Comparison of ENCODE assay signal across 1 cellular context in genomic region chr10:124671486-124672075, GRCh38.
TF ChIP-seq lines count a peak whose summit lies in the region.

No MANE protein-coding gene starts in this region.

TF ChIP-seq in K562, 482 proteins besides CTCF, POLR2A, EP300 and RAD21 (continued from another document and continues in another):
- no peak for TF ChIP-seq GTF2F1 (IDR thresholded peaks at IDR 0.05; ENCODE audit: low read depth, low read length)
- TF ChIP-seq NR3C1 (CRISPR knock-in tag; IDR thresholded peaks at IDR 0.05): no peak
- no peak for TF ChIP-seq PHF8 (IDR thresholded peaks at IDR 0.05; ENCODE audit: borderline replicate concordance, low read length)
- no peak for TF ChIP-seq SAFB (IDR thresholded peaks at IDR 0.05; ENCODE audit: borderline replicate concordance, low read depth, low read length)
- TF ChIP-seq FOXK2 (conservative IDR thresholded peaks at IDR 0.05 in 1 of 2, IDR thresholded peaks at IDR 0.05 in 1 of 2; ENCODE audit: low read depth in 2 of 2): 0 out of 4 replicates have a peak, but pooled peaks of 1 of the 2 experiments have one; percentile 27
- TF ChIP-seq ZNF561 (CRISPR knock-in tag; conservative IDR thresholded peaks at IDR 0.05): no peak
- TF ChIP-seq SMAD2 (IDR thresholded peaks at IDR 0.05; ENCODE audit: low read depth, low read length): no peak
- TF ChIP-seq E2F3 (CRISPR knock-in tag; IDR thresholded peaks at IDR 0.05): no peak
- no peak for TF ChIP-seq ESRRB (CRISPR knock-in tag; IDR thresholded peaks at IDR 0.05; ENCODE audit: borderline replicate concordance)
- no peak for TF ChIP-seq HES1 (IDR thresholded peaks at IDR 0.05; ENCODE audit: low read depth)
- no peak for TF ChIP-seq SMAD1 (IDR thresholded peaks at IDR 0.05; ENCODE audit: low read depth, low read length, partially characterized antibody)
- no peak for TF ChIP-seq PYGO2 (tag; IDR thresholded peaks at IDR 0.05)
- TF ChIP-seq CHD2 (IDR thresholded peaks at IDR 0.05; ENCODE audit: low read depth, low read length): no peak
- TF ChIP-seq SMC3 (conservative IDR thresholded peaks at IDR 0.05; ENCODE audit: insufficient read depth, low read depth, low read length): 0 out of 2 replicates have a peak, but pooled peaks have one; percentile 27
- no peak for TF ChIP-seq ZNF696 (CRISPR knock-in tag; conservative IDR thresholded peaks at IDR 0.05)
- TF ChIP-seq POLR3A (IDR thresholded peaks at IDR 0.05; ENCODE audit: borderline replicate concordance, extremely low read depth, insufficient read depth, insufficient read length): no peak
- no peak for TF ChIP-seq NKRF (IDR thresholded peaks at IDR 0.05; ENCODE audit: borderline replicate concordance)
- no peak for TF ChIP-seq ZNF512 (tag; IDR thresholded peaks at IDR 0.05)
- no peak for TF ChIP-seq RNF219 (CRISPR knock-in tag; IDR thresholded peaks at IDR 0.05)
- no peak for TF ChIP-seq ZNF780A (CRISPR knock-in tag; IDR thresholded peaks at IDR 0.05)
- peak in 1 of 2 experiments; percentile 54; a peak in 1 of 4 replicates for TF ChIP-seq SRF (CRISPR knock-in tag; IDR thresholded peaks at IDR 0.05)
- peak; percentile 49; the same call in 1 of the 2 replicates for TF ChIP-seq NR2C1 (IDR thresholded peaks at IDR 0.05)
- peak; percentile 66; the same call in 1 of the 2 replicates for TF ChIP-seq NR2C1 (tag; IDR thresholded peaks at IDR 0.05)
- TF ChIP-seq ZEB2 (IDR thresholded peaks at IDR 0.05): 0 out of 2 replicates have a peak, but pooled peaks have one; percentile 23
- TF ChIP-seq HDAC6 (IDR thresholded peaks at IDR 0.05; ENCODE audit: low read depth, low read length): no peak
- TF ChIP-seq ZFX (CRISPR knock-in tag; IDR thresholded peaks at IDR 0.05): no peak
- peak; percentile 39; the same call in 1 of the 2 replicates for TF ChIP-seq ESRRA (IDR thresholded peaks at IDR 0.05; ENCODE audit: borderline replicate concordance, low read depth)
- no peak for TF ChIP-seq OTX1 (CRISPR knock-in tag; IDR thresholded peaks at IDR 0.05)
- no peak for TF ChIP-seq MBD2 (IDR thresholded peaks at IDR 0.05; ENCODE audit: borderline replicate concordance, low read depth)
- no peak for TF ChIP-seq MAFG (tag; conservative IDR thresholded peaks at IDR 0.05)
- peak; percentile 91 for TF ChIP-seq ZNF384 (IDR thresholded peaks at IDR 0.05; ENCODE audit: low read depth, low read length)
- no peak for TF ChIP-seq HNRNPH1 (optimal IDR thresholded peaks at IDR 0.05; ENCODE audit: low read depth, low read length)
- no peak for TF ChIP-seq ZBTB11 (CRISPR knock-in tag; IDR thresholded peaks at IDR 0.05)
- TF ChIP-seq CCAR2 (IDR thresholded peaks at IDR 0.05; ENCODE audit: low read depth, low read length): no peak
- TF ChIP-seq TAF1 (IDR thresholded peaks at IDR 0.05; ENCODE audit: control insufficient read depth, extremely low read depth, insufficient read depth, low read length, severe bottlenecking): no peak
- TF ChIP-seq HCFC1 (IDR thresholded peaks at IDR 0.05; ENCODE audit: low read depth, low read length): no peak
- no peak for TF ChIP-seq ZNF165 (CRISPR knock-in tag; IDR thresholded peaks at IDR 0.05; ENCODE audit: borderline replicate concordance)
- TF ChIP-seq FOSL1 (tag; conservative IDR thresholded peaks at IDR 0.05): peak; percentile 43; the same call in 1 of the 2 replicates
- no peak for TF ChIP-seq TAL1 (IDR thresholded peaks at IDR 0.05)
- TF ChIP-seq ZNF395 (CRISPR knock-in tag; IDR thresholded peaks at IDR 0.05): no peak
- TF ChIP-seq MYNN (IDR thresholded peaks at IDR 0.05): no peak
- TF ChIP-seq MYNN (CRISPR knock-in tag; IDR thresholded peaks at IDR 0.05): no peak
- TF ChIP-seq PKNOX1 (IDR thresholded peaks at IDR 0.05): peak; percentile 87
- TF ChIP-seq MAX (CRISPR knock-in tag; IDR thresholded peaks at IDR 0.05): no peak
- TF ChIP-seq MAFK (IDR thresholded peaks at IDR 0.05; ENCODE audit: low read length): no peak
- no peak for TF ChIP-seq ZBTB17 (CRISPR knock-in tag; IDR thresholded peaks at IDR 0.05)
- no peak for TF ChIP-seq YBX1 (IDR thresholded peaks at IDR 0.05)
- TF ChIP-seq ZFPM2 (CRISPR knock-in tag; IDR thresholded peaks at IDR 0.05): no peak
- no peak for TF ChIP-seq ZBTB12 (CRISPR knock-in tag; IDR thresholded peaks at IDR 0.05)
- TF ChIP-seq HDAC2 (IDR thresholded peaks at IDR 0.05): no peak
- no peak for TF ChIP-seq BHLHE40 (IDR thresholded peaks at IDR 0.05; ENCODE audit: low read length)
- no peak for TF ChIP-seq ZNF655 (CRISPR knock-in tag; IDR thresholded peaks at IDR 0.05)
- no peak for TF ChIP-seq ZNF431 (CRISPR knock-in tag; IDR thresholded peaks at IDR 0.05)
- TF ChIP-seq IRF1 (CRISPR knock-in tag; IDR thresholded peaks at IDR 0.05; ENCODE audit: borderline replicate concordance): no peak
- no peak for TF ChIP-seq PPARD (CRISPR knock-in tag; IDR thresholded peaks at IDR 0.05)
